In the genomic region with DNA sequence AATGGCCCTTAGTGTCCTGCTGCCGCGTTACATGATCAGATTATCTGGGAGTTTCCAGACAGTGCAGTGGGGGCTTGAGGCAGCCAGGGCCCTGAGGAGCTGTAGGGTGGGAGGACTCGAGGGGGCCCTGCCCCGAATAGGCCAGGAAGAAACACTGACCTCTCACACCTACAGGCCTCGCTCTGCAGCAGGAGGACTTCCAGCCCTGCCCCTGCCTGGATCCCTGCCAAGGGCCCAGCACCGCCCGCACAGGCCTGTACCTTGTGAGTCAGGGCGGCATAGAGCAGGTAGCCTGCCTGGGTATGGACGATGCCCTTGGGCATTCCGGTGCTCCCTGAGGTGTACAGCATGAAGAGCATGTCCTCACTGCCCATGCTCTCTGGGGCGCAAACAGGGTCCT, we compare ENCODE assay signal across 1 cellular context.
TF ChIP-seq lines count a peak whose summit lies in the region.

No MANE protein-coding gene starts in this region.

TF ChIP-seq in HepG2, 621 proteins besides CTCF, POLR2A, EP300 and RAD21 (continued from another document):
- TF ChIP-seq, protein P1, sequence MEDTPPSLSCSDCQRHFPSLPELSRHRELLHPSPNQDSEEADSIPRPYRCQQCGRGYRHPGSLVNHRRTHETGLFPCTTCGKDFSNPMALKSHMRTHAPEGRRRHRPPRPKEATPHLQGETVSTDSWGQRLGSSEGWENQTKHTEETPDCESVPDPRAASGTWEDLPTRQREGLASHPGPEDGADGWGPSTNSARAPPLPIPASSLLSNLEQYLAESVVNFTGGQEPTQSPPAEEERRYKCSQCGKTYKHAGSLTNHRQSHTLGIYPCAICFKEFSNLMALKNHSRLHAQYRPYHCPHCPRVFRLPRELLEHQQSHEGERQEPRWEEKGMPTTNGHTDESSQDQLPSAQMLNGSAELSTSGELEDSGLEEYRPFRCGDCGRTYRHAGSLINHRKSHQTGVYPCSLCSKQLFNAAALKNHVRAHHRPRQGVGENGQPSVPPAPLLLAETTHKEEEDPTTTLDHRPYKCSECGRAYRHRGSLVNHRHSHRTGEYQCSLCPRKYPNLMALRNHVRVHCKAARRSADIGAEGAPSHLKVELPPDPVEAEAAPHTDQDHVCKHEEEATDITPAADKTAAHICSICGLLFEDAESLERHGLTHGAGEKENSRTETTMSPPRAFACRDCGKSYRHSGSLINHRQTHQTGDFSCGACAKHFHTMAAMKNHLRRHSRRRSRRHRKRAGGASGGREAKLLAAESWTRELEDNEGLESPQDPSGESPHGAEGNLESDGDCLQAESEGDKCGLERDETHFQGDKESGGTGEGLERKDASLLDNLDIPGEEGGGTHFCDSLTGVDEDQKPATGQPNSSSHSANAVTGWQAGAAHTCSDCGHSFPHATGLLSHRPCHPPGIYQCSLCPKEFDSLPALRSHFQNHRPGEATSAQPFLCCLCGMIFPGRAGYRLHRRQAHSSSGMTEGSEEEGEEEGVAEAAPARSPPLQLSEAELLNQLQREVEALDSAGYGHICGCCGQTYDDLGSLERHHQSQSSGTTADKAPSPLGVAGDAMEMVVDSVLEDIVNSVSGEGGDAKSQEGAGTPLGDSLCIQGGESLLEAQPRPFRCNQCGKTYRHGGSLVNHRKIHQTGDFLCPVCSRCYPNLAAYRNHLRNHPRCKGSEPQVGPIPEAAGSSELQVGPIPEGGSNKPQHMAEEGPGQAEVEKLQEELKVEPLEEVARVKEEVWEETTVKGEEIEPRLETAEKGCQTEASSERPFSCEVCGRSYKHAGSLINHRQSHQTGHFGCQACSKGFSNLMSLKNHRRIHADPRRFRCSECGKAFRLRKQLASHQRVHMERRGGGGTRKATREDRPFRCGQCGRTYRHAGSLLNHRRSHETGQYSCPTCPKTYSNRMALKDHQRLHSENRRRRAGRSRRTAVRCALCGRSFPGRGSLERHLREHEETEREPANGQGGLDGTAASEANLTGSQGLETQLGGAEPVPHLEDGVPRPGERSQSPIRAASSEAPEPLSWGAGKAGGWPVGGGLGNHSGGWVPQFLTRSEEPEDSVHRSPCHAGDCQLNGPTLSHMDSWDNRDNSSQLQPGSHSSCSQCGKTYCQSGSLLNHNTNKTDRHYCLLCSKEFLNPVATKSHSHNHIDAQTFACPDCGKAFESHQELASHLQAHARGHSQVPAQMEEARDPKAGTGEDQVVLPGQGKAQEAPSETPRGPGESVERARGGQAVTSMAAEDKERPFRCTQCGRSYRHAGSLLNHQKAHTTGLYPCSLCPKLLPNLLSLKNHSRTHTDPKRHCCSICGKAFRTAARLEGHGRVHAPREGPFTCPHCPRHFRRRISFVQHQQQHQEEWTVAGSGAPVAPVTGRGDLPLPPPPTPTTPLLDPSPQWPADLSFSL (CRISPR knock-in tag; IDR thresholded peaks at IDR 0.05): no peak
- no peak for TF ChIP-seq ATF7-NPFF (CRISPR knock-in tag; IDR thresholded peaks at IDR 0.05; ENCODE audit: low read depth)
- TF ChIP-seq ZNF263 (CRISPR knock-in tag; IDR thresholded peaks at IDR 0.05): peak; percentile 56; the same call in 1 of the 2 replicates
- no peak for TF ChIP-seq ZNF574 (CRISPR knock-in tag; IDR thresholded peaks at IDR 0.05)
- no peak for TF ChIP-seq ZNF556 (CRISPR knock-in tag; IDR thresholded peaks at IDR 0.05; ENCODE audit: borderline replicate concordance)
- no peak for TF ChIP-seq PHB2 (IDR thresholded peaks at IDR 0.05; ENCODE audit: partially characterized antibody)
- TF ChIP-seq, protein P2, sequence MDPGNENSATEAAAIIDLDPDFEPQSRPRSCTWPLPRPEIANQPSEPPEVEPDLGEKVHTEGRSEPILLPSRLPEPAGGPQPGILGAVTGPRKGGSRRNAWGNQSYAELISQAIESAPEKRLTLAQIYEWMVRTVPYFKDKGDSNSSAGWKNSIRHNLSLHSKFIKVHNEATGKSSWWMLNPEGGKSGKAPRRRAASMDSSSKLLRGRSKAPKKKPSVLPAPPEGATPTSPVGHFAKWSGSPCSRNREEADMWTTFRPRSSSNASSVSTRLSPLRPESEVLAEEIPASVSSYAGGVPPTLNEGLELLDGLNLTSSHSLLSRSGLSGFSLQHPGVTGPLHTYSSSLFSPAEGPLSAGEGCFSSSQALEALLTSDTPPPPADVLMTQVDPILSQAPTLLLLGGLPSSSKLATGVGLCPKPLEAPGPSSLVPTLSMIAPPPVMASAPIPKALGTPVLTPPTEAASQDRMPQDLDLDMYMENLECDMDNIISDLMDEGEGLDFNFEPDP (CRISPR knock-in tag; conservative IDR thresholded peaks at IDR 0.05): 0 out of 2 replicates have a peak, but pooled peaks have one; percentile 84
- 0 out of 2 replicates have a peak, but pooled peaks have one; percentile 44 for TF ChIP-seq ZNF891 (CRISPR knock-in tag; IDR thresholded peaks at IDR 0.05)
- TF ChIP-seq NONO (IDR thresholded peaks at IDR 0.05): no peak
- TF ChIP-seq NONO (CRISPR knock-in tag; conservative IDR thresholded peaks at IDR 0.05): no peak
- TF ChIP-seq ZNF550 (CRISPR knock-in tag; IDR thresholded peaks at IDR 0.05; ENCODE audit: borderline replicate concordance): no peak
- peak; percentile 43; the same call in 1 of the 2 replicates for TF ChIP-seq ZFX (CRISPR knock-in tag; IDR thresholded peaks at IDR 0.05; ENCODE audit: low read depth)
- TF ChIP-seq CSRNP1 (CRISPR knock-in tag; IDR thresholded peaks at IDR 0.05): no peak
- TF ChIP-seq SAFB2 (CRISPR knock-in tag; IDR thresholded peaks at IDR 0.05; ENCODE audit: borderline replicate concordance, low read depth): no peak
- no peak for TF ChIP-seq ARID2 (CRISPR knock-in tag; IDR thresholded peaks at IDR 0.05; ENCODE audit: borderline replicate concordance)
- TF ChIP-seq, protein P3, sequence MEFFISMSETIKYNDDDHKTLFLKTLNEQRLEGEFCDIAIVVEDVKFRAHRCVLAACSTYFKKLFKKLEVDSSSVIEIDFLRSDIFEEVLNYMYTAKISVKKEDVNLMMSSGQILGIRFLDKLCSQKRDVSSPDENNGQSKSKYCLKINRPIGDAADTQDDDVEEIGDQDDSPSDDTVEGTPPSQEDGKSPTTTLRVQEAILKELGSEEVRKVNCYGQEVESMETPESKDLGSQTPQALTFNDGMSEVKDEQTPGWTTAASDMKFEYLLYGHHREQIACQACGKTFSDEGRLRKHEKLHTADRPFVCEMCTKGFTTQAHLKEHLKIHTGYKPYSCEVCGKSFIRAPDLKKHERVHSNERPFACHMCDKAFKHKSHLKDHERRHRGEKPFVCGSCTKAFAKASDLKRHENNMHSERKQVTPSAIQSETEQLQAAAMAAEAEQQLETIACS (CRISPR knock-in tag; IDR thresholded peaks at IDR 0.05): no peak
- no peak for TF ChIP-seq TBX2 (CRISPR knock-in tag; IDR thresholded peaks at IDR 0.05; ENCODE audit: borderline replicate concordance)
- TF ChIP-seq ZBTB21 (CRISPR knock-in tag; IDR thresholded peaks at IDR 0.05): no peak
- TF ChIP-seq, protein P4, sequence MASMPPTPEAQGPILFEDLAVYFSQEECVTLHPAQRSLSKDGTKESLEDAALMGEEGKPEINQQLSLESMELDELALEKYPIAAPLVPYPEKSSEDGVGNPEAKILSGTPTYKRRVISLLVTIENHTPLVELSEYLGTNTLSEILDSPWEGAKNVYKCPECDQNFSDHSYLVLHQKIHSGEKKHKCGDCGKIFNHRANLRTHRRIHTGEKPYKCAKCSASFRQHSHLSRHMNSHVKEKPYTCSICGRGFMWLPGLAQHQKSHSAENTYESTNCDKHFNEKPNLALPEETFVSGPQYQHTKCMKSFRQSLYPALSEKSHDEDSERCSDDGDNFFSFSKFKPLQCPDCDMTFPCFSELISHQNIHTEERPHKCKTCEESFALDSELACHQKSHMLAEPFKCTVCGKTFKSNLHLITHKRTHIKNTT (CRISPR knock-in tag; IDR thresholded peaks at IDR 0.05): no peak
- TF ChIP-seq, protein P5, sequence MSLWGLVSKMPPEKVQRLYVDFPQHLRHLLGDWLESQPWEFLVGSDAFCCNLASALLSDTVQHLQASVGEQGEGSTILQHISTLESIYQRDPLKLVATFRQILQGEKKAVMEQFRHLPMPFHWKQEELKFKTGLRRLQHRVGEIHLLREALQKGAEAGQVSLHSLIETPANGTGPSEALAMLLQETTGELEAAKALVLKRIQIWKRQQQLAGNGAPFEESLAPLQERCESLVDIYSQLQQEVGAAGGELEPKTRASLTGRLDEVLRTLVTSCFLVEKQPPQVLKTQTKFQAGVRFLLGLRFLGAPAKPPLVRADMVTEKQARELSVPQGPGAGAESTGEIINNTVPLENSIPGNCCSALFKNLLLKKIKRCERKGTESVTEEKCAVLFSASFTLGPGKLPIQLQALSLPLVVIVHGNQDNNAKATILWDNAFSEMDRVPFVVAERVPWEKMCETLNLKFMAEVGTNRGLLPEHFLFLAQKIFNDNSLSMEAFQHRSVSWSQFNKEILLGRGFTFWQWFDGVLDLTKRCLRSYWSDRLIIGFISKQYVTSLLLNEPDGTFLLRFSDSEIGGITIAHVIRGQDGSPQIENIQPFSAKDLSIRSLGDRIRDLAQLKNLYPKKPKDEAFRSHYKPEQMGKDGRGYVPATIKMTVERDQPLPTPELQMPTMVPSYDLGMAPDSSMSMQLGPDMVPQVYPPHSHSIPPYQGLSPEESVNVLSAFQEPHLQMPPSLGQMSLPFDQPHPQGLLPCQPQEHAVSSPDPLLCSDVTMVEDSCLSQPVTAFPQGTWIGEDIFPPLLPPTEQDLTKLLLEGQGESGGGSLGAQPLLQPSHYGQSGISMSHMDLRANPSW (CRISPR knock-in tag; IDR thresholded peaks at IDR 0.05; ENCODE audit: borderline replicate concordance): no peak
- TF ChIP-seq CENPX (CRISPR knock-in tag; IDR thresholded peaks at IDR 0.05): no peak
- TF ChIP-seq TARDBP (CRISPR knock-in tag; IDR thresholded peaks at IDR 0.05): no peak
